In the genomic region with DNA sequence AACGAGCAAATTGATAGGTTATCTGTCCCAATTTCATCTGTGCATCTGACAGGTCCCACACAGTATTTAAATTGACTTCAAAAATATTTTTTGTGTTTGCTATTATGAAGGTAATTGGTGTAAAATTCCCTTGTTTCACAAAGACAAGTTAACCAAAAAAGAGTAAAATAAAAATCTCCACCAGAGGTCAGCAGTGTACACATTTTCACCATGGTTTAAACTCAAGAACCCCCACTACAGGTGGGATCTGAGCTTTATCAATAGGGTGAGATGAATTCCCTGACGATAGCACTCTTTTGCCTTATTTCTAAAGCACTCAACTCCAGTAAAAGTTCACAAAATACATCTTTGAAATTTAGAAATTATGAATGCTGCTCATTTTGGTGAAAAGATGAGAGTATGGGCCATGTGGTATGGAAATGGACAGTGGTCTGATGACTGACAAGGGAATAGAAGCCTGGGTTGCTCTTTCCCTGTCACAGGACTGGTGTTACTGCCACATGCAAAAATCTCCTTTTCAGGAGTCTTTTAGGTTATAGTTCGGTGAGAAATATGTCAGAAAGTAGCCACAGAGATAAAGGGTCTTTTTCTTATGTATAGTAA, we compare ENCODE assay signal across 8 cellular contexts.
DNase-seq lines count a peak whose midpoint lies in the region; ATAC-seq and TF ChIP-seq lines count a peak whose summit lies in the region.

No MANE protein-coding gene starts in this region.

- no TSS peak for BruUV-seq in PC-3 (replicated peaks; lab: Mats Ljungman, UMichigan)

- no peaks in the 10 kb centered on the region for H3F3A ChIP-seq in PC-3 (ENCODE audit: low read length, unreplicated experiment)

- DNase-seq in DMS 273 (lab: John Stamatoyannopoulos, UW; ENCODE audit: unreplicated experiment) (peak; percentile 74), PC-3 (peak; percentile 74), fibroblast of mammary gland (ENCODE audit: low read depth) (peak; percentile 23), stromal cell of bone marrow (ENCODE audit: low read depth) (peak; percentile 2)
- no peak for DNase-seq in stimulated activated naive CD8-positive, alpha-beta T cell treated with anti-CD3 and anti-CD28 coated beads, Interleukin-15, Interleukin-2, amounts not matched to agents 100 U/mL and 50 U/mL, for 24 hours

- H4K20me1 ChIP-seq in PC-3 (ENCODE audit: low read length) = no peaks in the 10 kb centered on the region

- TF ChIP-seq CTCF in PC-3 (conservative IDR thresholded peaks at IDR 0.05; ENCODE audit: low read depth, low read length) = peak; percentile 82
- peak; percentile 52 for TF ChIP-seq CTCF in fibroblast of mammary gland (conservative IDR thresholded peaks at IDR 0.05; ENCODE audit: control insufficient read depth, insufficient read depth, low read depth, low read length)

- intact Hi-C loops in PC-3 (cut with micrococcal nuclease) = loop anchor here (5.0 kb wide), 1 partner anchor 369 kb away; no protein-coding TSS in a partner anchor

- no peaks in the 10 kb centered on the region for H3K79me2 ChIP-seq in PC-3 (ENCODE audit: low read length)

- no peaks in the 10 kb centered on the region for H3K4me1 ChIP-seq in PC-3 (ENCODE audit: insufficient read depth, low read length)

- H3K9me2 ChIP-seq in PC-3 (replicated peaks; ENCODE audit: low read length) = no peaks in the 10 kb centered on the region

- H3K27ac ChIP-seq in PC-3 (ENCODE audit: low read length) = no peak overlapping the region

- H3K9me3 ChIP-seq in PC-3 (ENCODE audit: low read length) = no peaks in the 10 kb centered on the region

- POLR2A ChIA-PET in PC-3 (lab: Charles Lee; ENCODE audit: unreplicated experiment) = interaction anchor here (0.7 kb wide), 1 partner anchor 13 kb away, joined by 3 read pairs; no protein-coding TSS in a partner anchor

- no peak overlapping the region for H3K9ac ChIP-seq in PC-3 (ENCODE audit: low read length)

- no peaks in the 10 kb centered on the region for H3K36me3 ChIP-seq in PC-3 (ENCODE audit: low read depth, low read length)

- H3K4me2 ChIP-seq in PC-3 (ENCODE audit: low read length) = no peak overlapping the region

- peak; percentile 79 for ATAC-seq in GM19395 (IDR thresholded peaks at IDR 0.05; ENCODE audit: unreplicated experiment)
- peak; percentile 84 for ATAC-seq in HG03520 (IDR thresholded peaks at IDR 0.05; ENCODE audit: unreplicated experiment)
- peak; percentile 46; the same call in 1 of the 2 replicates for ATAC-seq in PC-3
- ATAC-seq in stimulated activated naive CD8-positive, alpha-beta T cell treated with anti-CD3 and anti-CD28 coated beads, Interleukin-15, Interleukin-2, amounts not matched to agents 100 U/mL and 50 U/mL, for 24 hours = no peak
- no peak for ATAC-seq in activated CD4-positive, CD25-positive, alpha-beta regulatory T cell treated with anti-CD3 and anti-CD28 coated beads, Interleukin-2, amount 50 U/mL, for 24 hours

- H3K4me3 ChIP-seq in PC-3 (ENCODE audit: low read length) = no peak overlapping the region
- no peak overlapping the region for H3K4me3 ChIP-seq in fibroblast of mammary gland (ENCODE audit: control insufficient read depth, low read depth, low read length)

- H2AFZ ChIP-seq in PC-3 (ENCODE audit: low read length) = no peak overlapping the region

- CTCF ChIA-PET in PC-3 (lab: Charles Lee) = no interaction called here

- H3K27me3 ChIP-seq in PC-3 (ENCODE audit: low read length) = peaks cover 25% of the 10 kb centered on the region

Comparison
In these comparisons a context has a peak if more than half of its experiments do, and no peak if none do; other contexts are left out.
1. ATAC-seq: peak in GM19395 (single experiment), HG03520 (single experiment) and PC-3 (single experiment); none in stimulated activated naive CD8-positive, alpha-beta T cell treated with anti-CD3 and anti-CD28 coated beads, Interleukin-15, Interleukin-2, amounts not matched to agents 100 U/mL and 50 U/mL, for 24 hours (single experiment) and activated CD4-positive, CD25-positive, alpha-beta regulatory T cell treated with anti-CD3 and anti-CD28 coated beads, Interleukin-2, amount 50 U/mL, for 24 hours (0 of 2).